21 cellular contexts compared by ENCODE assay signal in the genomic region with DNA sequence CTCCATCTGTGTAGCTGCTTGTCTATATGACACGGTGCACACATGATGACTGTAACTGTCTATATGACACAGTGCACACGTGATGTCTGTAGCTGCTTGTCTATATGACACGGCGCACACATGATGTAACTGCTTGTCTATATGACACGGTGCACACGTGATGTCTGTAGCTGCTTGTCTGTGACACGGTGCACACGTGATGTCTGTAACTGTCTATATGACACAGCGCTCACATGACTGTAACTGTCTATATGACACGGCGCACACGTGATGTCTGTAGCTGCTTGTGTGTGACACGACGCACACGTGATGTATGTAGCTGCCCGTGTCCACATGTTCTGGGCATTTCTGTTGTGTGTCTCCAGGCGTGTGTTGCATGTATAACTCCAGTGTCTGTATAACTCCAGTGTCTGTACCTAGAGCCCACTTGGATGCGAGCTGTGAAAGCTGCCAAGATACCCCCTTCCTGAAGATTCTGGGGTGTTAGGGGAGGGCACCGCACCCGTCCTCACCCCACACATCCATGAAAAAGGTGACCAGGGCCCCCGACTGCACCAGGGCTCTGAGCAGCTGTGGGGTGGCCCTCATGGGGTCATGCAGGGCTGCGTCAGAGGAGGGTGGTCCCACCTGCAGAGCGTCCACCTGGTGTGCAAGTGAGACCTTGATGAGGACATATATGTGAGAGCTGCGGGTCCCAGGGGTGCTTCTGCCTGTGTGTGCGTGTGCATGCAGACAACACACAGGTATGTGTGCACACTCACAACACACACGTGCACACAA.
DNase-seq lines count a peak whose midpoint lies in the region; FAIRE-seq and TF ChIP-seq lines count a peak whose summit lies in the region.
"Had no signal": no experiment of that assay in that cellular context is flagged by ENCODE, and none has a peak within 500 bp of the region (broad histone marks: within the 10 kb centered on the region; RNA-seq: fewer than 3 reads in every experiment).

No MANE protein-coding gene starts in this region.

- H3K27me3 ChIP-seq in bronchial epithelial cell (ENCODE audit: control insufficient read depth, insufficient read depth, low read length) (no peaks in the 10 kb centered on the region), osteoblast (ENCODE audit: insufficient read depth, low read length) (no peaks in the 10 kb centered on the region)
- H3K27me3 ChIP-seq: Peyer's patch had no signal

- no peak overlapping the region for H3K4me2 ChIP-seq in osteoblast (ENCODE audit: insufficient read depth, low read length)

- no peaks in the 10 kb centered on the region for H3K9me3 ChIP-seq in osteoblast (ENCODE audit: low read depth, low read length)
- H3K9me3 ChIP-seq: HAP-1, Peyer's patch had no signal

- DNase-seq in activated CD8-positive, alpha-beta memory T cell treated with anti-CD3 and anti-CD28 coated beads for 24 hours, result peak; percentile 37
- DNase-seq in activated CD8-positive, alpha-beta memory T cell treated with anti-CD3 and anti-CD28 coated beads, Interleukin-2, amount 50 U/mL, for 48 hours, result no peak
- DNase-seq in bronchial epithelial cell (ENCODE audit: low read depth) (no peak), osteoblast (ENCODE audit: insufficient read length, low spot score, missing footprints) (peak; percentile 46), ureter (ENCODE audit: low spot score) (peak; percentile 15), GM10266 (ENCODE audit: extremely low spot score) (no peak)
- no peak for DNase-seq in stimulated activated naive CD4-positive, alpha-beta T cell treated with Interleukin-2 at 50 U/mL for 16 hours (lab: John Stamatoyannopoulos, UW)
- DNase-seq in activated T-cell treated with anti-CD3 and anti-CD28 coated beads, Interleukin-2, amount 50 U/mL, for 1 hour, result no peak
- DNase-seq: 8988T, DMS79 treated with DMSO at 0.1 percent for 48 hours, GM23248, MM.1S, NCI-H1092, NCI-H1436 treated with DMSO at 0.1 percent for 48 hours, NCI-H2029 treated with DMSO at 0.1 percent for 48 hours, NCI-H2171, NCI-H446, Peyer's patch, Right ventricle myocardium superior had no signal

- H4K20me1 ChIP-seq in osteoblast (ENCODE audit: insufficient read depth, low read length), result no peaks in the 10 kb centered on the region

- H3K27ac ChIP-seq in osteoblast (ENCODE audit: low read depth, low read length), result no peak overlapping the region
- H3K27ac ChIP-seq: GM23248, Peyer's patch had no signal

- peak; percentile 79 for FAIRE-seq in bronchial epithelial cell (lab: Jason Lieb, UNC)
- FAIRE-seq: GM19239 had no signal

- H3K4me1 ChIP-seq in osteoblast (ENCODE audit: insufficient read depth, low read length), result no peaks in the 10 kb centered on the region
- H3K4me1 ChIP-seq: HAP-1, Peyer's patch had no signal

- no peak overlapping the region for H3K4me3 ChIP-seq in bronchial epithelial cell (ENCODE audit: low read depth, low read length)
- no peak overlapping the region for H3K4me3 ChIP-seq in osteoblast (ENCODE audit: insufficient read depth, low read length)
- H3K4me3 ChIP-seq: GM23248, HAP-1, Peyer's patch had no signal

- no peak for TF ChIP-seq CTCF in bronchial epithelial cell (IDR thresholded peaks at IDR 0.05; ENCODE audit: insufficient read depth, low read length, severe bottlenecking)
- no peak for TF ChIP-seq CTCF in osteoblast (IDR thresholded peaks at IDR 0.05; ENCODE audit: extremely low read depth, low read depth, low read length)
- no peak for TF ChIP-seq CTCF in GM10266 (IDR thresholded peaks at IDR 0.05; ENCODE audit: control insufficient read depth, insufficient read depth, low read depth, missing control alignments)

- H3K79me2 ChIP-seq in osteoblast (ENCODE audit: insufficient read depth, low read length), result no peaks in the 10 kb centered on the region

- H3K36me3 ChIP-seq in bronchial epithelial cell (ENCODE audit: control insufficient read depth, insufficient read depth, low read length) (no peaks in the 10 kb centered on the region), osteoblast (ENCODE audit: insufficient read depth, low read length) (no peaks in the 10 kb centered on the region)
- H3K36me3 ChIP-seq: HAP-1, Peyer's patch had no signal

- no peak overlapping the region for H2AFZ ChIP-seq in osteoblast (ENCODE audit: low read length)
- H2AFZ ChIP-seq: GM23248 had no signal

Comparison
In these comparisons a context has a peak if more than half of its experiments do, and no peak if none do; other contexts are left out.
1. DNase-seq: peak in activated CD8-positive, alpha-beta memory T cell treated with anti-CD3 and anti-CD28 coated beads for 24 hours (single experiment), osteoblast (single experiment) and ureter (single experiment); none in activated CD8-positive, alpha-beta memory T cell treated with anti-CD3 and anti-CD28 coated beads, Interleukin-2, amount 50 U/mL, for 48 hours (single experiment), bronchial epithelial cell (single experiment), stimulated activated naive CD4-positive, alpha-beta T cell treated with Interleukin-2 at 50 U/mL for 16 hours (single experiment), activated T-cell treated with anti-CD3 and anti-CD28 coated beads, Interleukin-2, amount 50 U/mL, for 1 hour (single experiment) and GM10266 (single experiment).